In the genomic region with DNA sequence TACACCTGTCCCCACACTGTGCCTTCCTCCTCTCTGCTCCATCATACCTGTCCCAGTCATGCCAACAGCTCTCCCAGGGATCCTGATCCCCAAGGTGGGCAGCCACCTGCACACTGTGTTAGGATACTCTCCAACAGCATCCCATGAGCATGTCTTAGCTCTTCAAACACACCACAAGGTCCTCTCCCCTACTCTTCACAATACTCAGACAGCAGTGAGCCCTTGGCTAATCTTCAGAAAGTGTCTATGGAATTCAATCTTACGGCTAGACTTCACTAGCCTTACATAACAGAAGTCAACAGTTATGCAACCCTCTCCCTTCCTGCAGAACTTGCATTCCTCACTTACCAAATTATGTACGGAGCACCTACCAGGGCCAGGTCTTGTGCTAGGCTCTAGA, we compare ENCODE assay signal across 26 cellular contexts.
DNase-seq lines count a peak whose midpoint lies in the region; ATAC-seq and TF ChIP-seq lines count a peak whose summit lies in the region.
"Had no signal": no experiment of that assay in that cellular context is flagged by ENCODE, and none has a peak within 500 bp of the region (broad histone marks: within the 10 kb centered on the region; RNA-seq: fewer than 3 reads in every experiment).

No MANE protein-coding gene starts in this region.

- no peak for TF ChIP-seq POLR2A in upper lobe of left lung (IDR thresholded peaks at IDR 0.05)

- H3K27me3 ChIP-seq in mammary epithelial cell (ENCODE audit: insufficient read depth, low read length): no peaks in the 10 kb centered on the region
- H3K27me3 ChIP-seq in lower lobe of right lung (ENCODE audit: low read depth): no peaks in the 10 kb centered on the region
- H3K27me3 ChIP-seq in upper lobe of left lung: no peaks in the 10 kb centered on the region
- H3K27me3 ChIP-seq: BLaER1, pancreas, SJCRH30 had no signal

- H2AFZ ChIP-seq in mammary epithelial cell (ENCODE audit: low read depth, low read length): no peak overlapping the region

- no peak for TF ChIP-seq EP300 in upper lobe of left lung (IDR thresholded peaks at IDR 0.05)

- peak; percentile 76 to 84 for ATAC-seq in lower lobe of right lung
- peak; percentile 42 to 73 for ATAC-seq in upper lobe of left lung (ENCODE audit: low FRiP score in 2 of 2)
- ATAC-seq in HG02763 (IDR thresholded peaks at IDR 0.05; ENCODE audit: unreplicated experiment): no peak
- ATAC-seq: activated naive CD8-positive, alpha-beta T cell treated with anti-CD3 and anti-CD28 coated beads, Interleukin-2, amount 50 U/mL, for 24 hours; gastroesophageal sphincter; GM12878; K562; WTC11 had no signal

- no TSS peak for BruUV-seq in mammary epithelial cell (replicated peaks; lab: Mats Ljungman, UMichigan)

- H4K20me1 ChIP-seq in mammary epithelial cell (ENCODE audit: insufficient read depth, low read length): no peaks in the 10 kb centered on the region
- H4K20me1 ChIP-seq: BLaER1 had no signal

- 46% methylated on average over 2 of the region's 2 CpGs for WGBS in mammary epithelial cell (ENCODE audit: low coverage, missing lambda C conversion rate)
- whole genome bisulfite sequencing in upper lobe of left lung, 2 donors: 36 to 47% methylated on average over 2 of the region's 2 CpGs

- DNase-seq in NCI-H226 (peak; percentile 61), mammary epithelial cell (peak; percentile 23), lower lobe of right lung (no peak), upper lobe of left lung (peak in 1 of 2 donors; percentile 24), NCI-H1417 treated with DMSO at 0.1 percent for 48 hours (lab: John Stamatoyannopoulos, UW) (no peak), foreskin fibroblast (no peak)
- DNase-seq: activated CD4-positive, alpha-beta T cell treated with anti-CD3 and anti-CD28 coated beads, Interleukin-2, amount 10 ng/mL, durations not matched to agents 7 days and 5 days; activated gamma-delta T cell treated with Interleukin-2 at 50 U/mL for 16 hours; activated naive CD8-positive, alpha-beta T cell treated with anti-CD3 and anti-CD28 coated beads, Interleukin-2, amount 50 U/mL, for 24 hours; activated T-cell treated with anti-CD3 and anti-CD28 coated beads, Interleukin-2, amount 50 U/mL, for 24 hours; dorsolateral prefrontal cortex; NCI-H1417; NCI-H2081; NCI-H2227 treated with DMSO at 0.1 percent for 48 hours; nephron progenitor cell; pancreas; SJCRH30; stimulated activated naive CD4-positive, alpha-beta T cell treated with Interleukin-2 at 50 U/mL for 16 hours; T1000 had no signal

- H3K9me3 ChIP-seq in mammary epithelial cell (replicated peaks; ENCODE audit: insufficient read depth, low read length) (no peaks in the 10 kb centered on the region), lower lobe of right lung (no peaks in the 10 kb centered on the region), upper lobe of left lung (no peaks in the 10 kb centered on the region)
- H3K9me3 ChIP-seq: BLaER1, gastroesophageal sphincter, pancreas, SJCRH30 had no signal

- in situ Hi-C loops in mammary epithelial cell (cut with MboI; ENCODE audit: low sequenced_read_pairs in 2 of 2): no loop called here

- no peak overlapping the region for H3K9ac ChIP-seq in mammary epithelial cell (ENCODE audit: insufficient read depth, low read length)
- H3K9ac ChIP-seq: BLaER1 had no signal

- CTCF ChIA-PET in mammary epithelial cell (lab: Charles Lee; ENCODE audit: low non-redundant PET): no interaction called here

- dilution Hi-C loops in mammary epithelial cell (cut with HindIII; ENCODE audit: low sequenced_read_pairs): no loop called here

- intact Hi-C loops in mammary epithelial cell (cut with micrococcal nuclease) (no loop called here), lower lobe of right lung (cut with DNase I) (no loop called here)

- no peak overlapping the region for H3K4me2 ChIP-seq in mammary epithelial cell (ENCODE audit: insufficient read depth, low read depth, low read length)
- H3K4me2 ChIP-seq: BLaER1, smooth muscle cell had no signal

- H3K27ac ChIP-seq in mammary epithelial cell (ENCODE audit: insufficient read depth, low read depth, low read length) (no peak overlapping the region), lower lobe of right lung (no peak overlapping the region), upper lobe of left lung (no peak overlapping the region)
- H3K27ac ChIP-seq: BLaER1, dorsolateral prefrontal cortex, gastroesophageal sphincter, pancreas, SJCRH30 had no signal

- H3K4me3 ChIP-seq in mammary epithelial cell (replicated peaks in 1 of 3; ENCODE audit: insufficient read depth in 1 of 3, low read depth in 2 of 3, low read length in 3 of 3): no peak overlapping the region
- H3K4me3 ChIP-seq in lower lobe of right lung: no peak overlapping the region
- H3K4me3 ChIP-seq in upper lobe of left lung: no peak overlapping the region
- H3K4me3 ChIP-seq in foreskin fibroblast (ENCODE audit: low read depth in 1 of 2, low read length in 2 of 2): no peak overlapping the region
- H3K4me3 ChIP-seq: BLaER1, dorsolateral prefrontal cortex, gastroesophageal sphincter, GM12878, K562, pancreas, SJCRH30, smooth muscle cell had no signal

- no peaks in the 10 kb centered on the region for H3K36me3 ChIP-seq in mammary epithelial cell (ENCODE audit: insufficient read depth, low read length)
- H3K36me3 ChIP-seq in lower lobe of right lung: no peaks in the 10 kb centered on the region
- no peaks in the 10 kb centered on the region for H3K36me3 ChIP-seq in upper lobe of left lung
- H3K36me3 ChIP-seq: BLaER1, gastroesophageal sphincter, pancreas, SJCRH30 had no signal

- H3K4me1 ChIP-seq in mammary epithelial cell (ENCODE audit: insufficient read depth, low read length): no peaks in the 10 kb centered on the region
- peaks cover 7% of the 10 kb centered on the region for H3K4me1 ChIP-seq in lower lobe of right lung
- H3K4me1 ChIP-seq in upper lobe of left lung: peaks cover 3 to 11% (median 4%) of the 10 kb centered on the region in 4 donors
- H3K4me1 ChIP-seq: BLaER1, gastroesophageal sphincter, pancreas, SJCRH30 had no signal

- TF ChIP-seq CTCF in mammary epithelial cell (conservative IDR thresholded peaks at IDR 0.05 in 1 of 2, IDR thresholded peaks at IDR 0.05 in 1 of 2; ENCODE audit: extremely low read depth in 1 of 2, insufficient read depth in 1 of 2, low read depth in 1 of 2, low read length in 2 of 2): no peak
- no peak for TF ChIP-seq CTCF in lower lobe of right lung (IDR thresholded peaks at IDR 0.05)
- TF ChIP-seq CTCF in upper lobe of left lung (IDR thresholded peaks at IDR 0.05): no peak
- no peak for TF ChIP-seq CTCF in foreskin fibroblast (IDR thresholded peaks at IDR 0.05; ENCODE audit: low read depth, low read length)

- H3K79me2 ChIP-seq in mammary epithelial cell (ENCODE audit: insufficient read depth, low read length): no peaks in the 10 kb centered on the region

Comparison
In these comparisons a context has a peak if more than half of its experiments do, and no peak if none do; other contexts are left out.
1. DNase-seq: peak in NCI-H226 (single experiment) and mammary epithelial cell (single experiment); none in lower lobe of right lung (single experiment), NCI-H1417 treated with DMSO at 0.1 percent for 48 hours (single experiment) and foreskin fibroblast (0 of 2).